Comparison of ENCODE assay signal across 16 cellular contexts in the genomic region with DNA sequence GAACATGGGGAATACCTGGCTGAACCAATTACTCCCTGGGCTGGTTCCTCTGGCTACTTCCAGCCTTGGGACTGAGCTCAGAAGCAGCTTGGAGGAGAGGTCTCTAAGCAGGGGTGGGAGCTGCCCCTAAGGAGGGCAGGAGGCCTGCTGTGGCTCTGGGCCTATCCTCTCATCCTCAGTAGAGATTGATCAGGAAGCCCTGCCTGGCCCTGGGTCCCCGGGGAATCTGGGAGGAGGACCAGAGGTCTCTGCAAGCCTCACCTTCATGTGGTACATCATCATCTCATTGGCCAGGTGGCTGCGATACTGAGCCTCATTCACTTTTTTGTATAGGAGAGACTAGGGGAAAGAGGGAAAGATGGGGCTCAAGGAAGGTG.
"Had no signal": no experiment of that assay in that cellular context is flagged by ENCODE, and none has a peak within 500 bp of the region (broad histone marks: within the 10 kb centered on the region; RNA-seq: fewer than 3 reads in every experiment).

No MANE protein-coding gene starts in this region.

- DNase-seq: activated CD4-positive, alpha-beta T cell treated with anti-CD3 and anti-CD28 coated beads, Interleukin-2, amount 10 ng/mL, durations not matched to agents 7 days and 5 days; activated CD4-positive, CD25-positive, alpha-beta regulatory T cell; activated CD8-positive, alpha-beta memory T cell treated with anti-CD3 and anti-CD28 coated beads for 24 hours; activated gamma-delta T cell; colonic mucosa; effector CD4-positive, alpha-beta T cell; mammary epithelial cell; mucosa of descending colon; nephron progenitor cell; SIG-M5; stimulated activated naive B cell treated with anti-CD40 and anti-IgM and Interleukin-4, amounts not matched to agents 10 μg/mL and 1 μg/mL and 100 μg/mL, for 72 hours; T-helper 2 cell; transverse colon had no signal

- H3K4me3 ChIP-seq: colonic mucosa, gastroesophageal sphincter, hepatocyte, mucosa of descending colon, skin epidermis, transverse colon had no signal

- H3K27ac ChIP-seq: colonic mucosa, gastroesophageal sphincter, hepatocyte, skin epidermis, transverse colon had no signal

- ATAC-seq: gastroesophageal sphincter; mucosa of descending colon; stimulated activated naive B cell treated with anti-CD40 and anti-IgM and Interleukin-4, amounts not matched to agents 10 μg/mL and 1 μg/mL and 100 μg/mL, for 72 hours had no signal

- H3K4me3 Mint-ChIP-seq: activated CD4-positive, alpha-beta T cell treated with anti-CD3 and anti-CD28 coated beads, Interleukin-2, amount 10 ng/mL, durations not matched to agents 7 days and 5 days had no signal

- H3K9me3 ChIP-seq: colonic mucosa, gastroesophageal sphincter, mucosa of descending colon, transverse colon had no signal

- H3K36me3 ChIP-seq: colonic mucosa, transverse colon had no signal

- H3K27ac Mint-ChIP-seq: activated CD4-positive, alpha-beta T cell treated with anti-CD3 and anti-CD28 coated beads, Interleukin-2, amount 10 ng/mL, durations not matched to agents 7 days and 5 days; nephron progenitor cell; stimulated activated naive B cell treated with anti-CD40 and anti-IgM and Interleukin-4, amounts not matched to agents 10 μg/mL and 1 μg/mL and 100 μg/mL, for 72 hours had no signal
